Comparison of ENCODE assay signal across 21 cellular contexts in the genomic region with DNA sequence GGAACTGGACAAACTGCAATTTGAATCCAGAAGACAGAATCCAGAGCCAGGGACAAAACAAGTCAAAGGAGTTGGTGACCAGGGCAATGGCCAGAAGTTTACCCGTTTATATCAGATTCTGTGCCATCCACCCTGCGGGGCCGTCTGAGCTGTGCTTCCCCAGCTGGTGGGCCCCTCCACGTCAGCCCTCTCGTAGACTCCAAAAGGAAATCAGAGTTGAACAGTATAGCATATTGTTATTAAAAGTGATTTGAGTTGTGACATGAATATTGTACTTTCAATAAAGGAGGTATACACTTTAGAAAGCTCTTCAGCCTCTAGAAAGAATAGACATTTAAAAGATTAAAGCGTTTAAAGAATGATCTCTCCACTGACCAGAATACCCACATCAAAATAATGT.
DNase-seq lines count a peak whose midpoint lies in the region; ATAC-seq, FAIRE-seq and TF ChIP-seq lines count a peak whose summit lies in the region.
"Had no signal": no experiment of that assay in that cellular context is flagged by ENCODE, and none has a peak within 500 bp of the region (broad histone marks: within the 10 kb centered on the region; RNA-seq: fewer than 3 reads in every experiment).

No MANE protein-coding gene starts in this region.

- no peaks in the 10 kb centered on the region for H3K9me3 Mint-ChIP-seq in activated naive CD4-positive, alpha-beta T cell treated with anti-CD3 and anti-CD28 coated beads for 36 hours
- H3K9me3 Mint-ChIP-seq: activated CD4-positive, alpha-beta T cell treated with anti-CD3 and anti-CD28 coated beads, Interleukin-2, amount 10 ng/mL, durations not matched to agents 24 days and 14 days had no signal

- peaks cover 60% of the 10 kb centered on the region for H3K4me1 ChIP-seq in BE2C
- H3K4me1 ChIP-seq in body of pancreas: peaks cover 88% of the 10 kb centered on the region
- peaks cover 57 to 79% (median 77%) of the 10 kb centered on the region in 3 donors for H3K4me1 ChIP-seq in pancreas

- H3K4me1 Mint-ChIP-seq in activated naive CD4-positive, alpha-beta T cell treated with anti-CD3 and anti-CD28 coated beads for 36 hours (ENCODE audit: low read depth): no peaks in the 10 kb centered on the region
- H3K4me1 Mint-ChIP-seq: activated CD4-positive, alpha-beta T cell treated with anti-CD3 and anti-CD28 coated beads, Interleukin-2, amount 10 ng/mL, durations not matched to agents 24 days and 14 days; B cell had no signal

- TF ChIP-seq POLR2A in body of pancreas (IDR thresholded peaks at IDR 0.05): no peak

- H3K27me3 Mint-ChIP-seq in activated naive CD4-positive, alpha-beta T cell treated with anti-CD3 and anti-CD28 coated beads for 36 hours (ENCODE audit: low read depth): peaks cover 9% of the 10 kb centered on the region
- H3K27me3 Mint-ChIP-seq: B cell had no signal

- no peak overlapping the region for H3K4me3 ChIP-seq in BE2C (ENCODE audit: low read depth, low read length)
- H3K4me3 ChIP-seq in MG63: no peak overlapping the region
- H3K4me3 ChIP-seq in body of pancreas: no peak overlapping the region
- H3K4me3 ChIP-seq in pancreas: no peak overlapping the region
- H3K4me3 ChIP-seq: GM23248, SK-N-MC, transverse colon had no signal

- intact Hi-C loops in body of pancreas (cut with DNase I): no loop called here
- intact Hi-C loops in pancreas (cut with DNase I): no loop called here
- intact Hi-C loops in activated naive CD4-positive, alpha-beta T cell treated with anti-CD3 and anti-CD28 coated beads for 36 hours (cut with micrococcal nuclease): no loop called here

- TF ChIP-seq CTCF in BE2C (IDR thresholded peaks at IDR 0.05; ENCODE audit: low read depth, low read length) (no peak), body of pancreas (IDR thresholded peaks at IDR 0.05) (no peak), pancreas (IDR thresholded peaks at IDR 0.05) (no peak)

- H3K27me3 ChIP-seq in BE2C (no peaks in the 10 kb centered on the region), MG63 (no peaks in the 10 kb centered on the region), body of pancreas (no peaks in the 10 kb centered on the region), pancreas (no peaks in the 10 kb centered on the region)
- H3K27me3 ChIP-seq: transverse colon had no signal

- H3K9me3 ChIP-seq in BE2C: no peaks in the 10 kb centered on the region
- no peaks in the 10 kb centered on the region for H3K9me3 ChIP-seq in MG63
- no peaks in the 10 kb centered on the region for H3K9me3 ChIP-seq in body of pancreas
- H3K9me3 ChIP-seq in pancreas: no peaks in the 10 kb centered on the region
- H3K9me3 ChIP-seq: transverse colon had no signal

- ATAC-seq in body of pancreas (no peak), pancreas (peak; percentile 29 to 38 (median 31)), HG02938 (IDR thresholded peaks at IDR 0.05; ENCODE audit: unreplicated experiment) (no peak)
- ATAC-seq: left colon had no signal

- H3K36me3 ChIP-seq in BE2C: no peaks in the 10 kb centered on the region
- H3K36me3 ChIP-seq in MG63: peaks cover 11% of the 10 kb centered on the region; the same call in 1 of the 2 replicates
- no peaks in the 10 kb centered on the region for H3K36me3 ChIP-seq in body of pancreas (replicated peaks in 1 of 2; ENCODE audit: insufficient read depth in 1 of 2, low read depth in 2 of 2)
- no peaks in the 10 kb centered on the region for H3K36me3 ChIP-seq in pancreas
- H3K36me3 ChIP-seq: transverse colon had no signal

- no peak for FAIRE-seq in pancreas (lab: Jason Lieb, UNC)
- FAIRE-seq: G401.6 had no signal

- no peak overlapping the region for H3K27ac Mint-ChIP-seq in activated naive CD4-positive, alpha-beta T cell treated with anti-CD3 and anti-CD28 coated beads for 36 hours
- H3K27ac Mint-ChIP-seq: activated CD4-positive, alpha-beta T cell treated with anti-CD3 and anti-CD28 coated beads, Interleukin-2, amount 10 ng/mL, durations not matched to agents 24 days and 14 days; B cell had no signal

- WGBS in body of pancreas, 2 donors: 44 to 52% methylated on average over 6 of the region's 6 CpGs
- 43 to 46% methylated on average over 6 of the region's 6 CpGs for WGBS in pancreas, 2 donors

- H3K27ac ChIP-seq in body of pancreas (peak overlapping the region; percentile 52 to 83 (median 74)), pancreas (peak overlapping the region in 3 of 4 donors; percentile 6 to 78 (median 77)), substantia nigra (ENCODE audit: low read depth, low read length, poor library complexity, severe bottlenecking) (no peak overlapping the region)
- H3K27ac ChIP-seq: GM23248, SK-N-MC had no signal

- CTCF ChIA-PET in activated naive CD4-positive, alpha-beta T cell treated with anti-CD3 and anti-CD28 coated beads for 36 hours (lab: Charles Lee): no interaction called here

- peak; percentile 38 for DNase-seq in BE2C
- peak; percentile 38 for DNase-seq in MG63
- DNase-seq in body of pancreas: no peak
- no peak for DNase-seq in pancreas
- no peak for DNase-seq in activated naive CD4-positive, alpha-beta T cell treated with anti-CD3 and anti-CD28 coated beads for 36 hours
- DNase-seq in substantia nigra (lab: John Stamatoyannopoulos, UW): no peak
- DNase-seq: activated CD4-positive, alpha-beta T cell treated with anti-CD3 and anti-CD28 coated beads, Interleukin-2, amount 10 ng/mL, durations not matched to agents 24 days and 14 days; activated CD8-positive, alpha-beta memory T cell treated with anti-CD3 and anti-CD28 coated beads, Interleukin-2, amount 50 U/mL, for 4 hours; activated effector memory CD4-positive, alpha-beta T cell treated with anti-CD3 and anti-CD28 coated beads, Interleukin-2, amount 50 U/mL, for 16 hours; central memory CD4-positive, alpha-beta T cell; Karpas-422; left colon; NCI-H1105; NCI-H82; stimulated activated naive CD4-positive, alpha-beta T cell; transverse colon had no signal

- no peaks in the 10 kb centered on the region for H3K36me3 Mint-ChIP-seq in activated naive CD4-positive, alpha-beta T cell treated with anti-CD3 and anti-CD28 coated beads for 36 hours (ENCODE audit: low read depth)

- H3K4me3 Mint-ChIP-seq in activated naive CD4-positive, alpha-beta T cell treated with anti-CD3 and anti-CD28 coated beads for 36 hours: no peak overlapping the region
- H3K4me3 Mint-ChIP-seq: activated CD4-positive, alpha-beta T cell treated with anti-CD3 and anti-CD28 coated beads, Interleukin-2, amount 10 ng/mL, durations not matched to agents 24 days and 14 days; B cell had no signal

Comparison
In these comparisons a context has a peak if more than half of its experiments do, and no peak if none do; other contexts are left out.
1. DNase-seq: peak in BE2C (single experiment) and MG63 (single experiment); none in body of pancreas (0 of 4), pancreas (0 of 6), activated naive CD4-positive, alpha-beta T cell treated with anti-CD3 and anti-CD28 coated beads for 36 hours (single experiment) and substantia nigra (0 of 49).
2. ATAC-seq: peak in pancreas (4 of 4); none in body of pancreas (single experiment) and HG02938 (single experiment).